24 cellular contexts compared by ENCODE assay signal in genomic region chr15:35725353-35725752, GRCh38.
A peak's percentile ranks its signal among the peaks of the same experiment; 100 is the strongest.
DNase-seq lines count a peak whose midpoint lies in the region; ATAC-seq and TF ChIP-seq lines count a peak whose summit lies in the region.
"Had no signal": no experiment of that assay in that cellular context is flagged by ENCODE, and none has a peak within 500 bp of the region (broad histone marks: within the 10 kb centered on the region; RNA-seq: fewer than 3 reads in every experiment).

No MANE protein-coding gene starts in this region.

- TF ChIP-seq CTCF in brain microvascular endothelial cell (IDR thresholded peaks at IDR 0.05; ENCODE audit: low read depth, low read length, missing control alignments) = no peak
- TF ChIP-seq CTCF in glutamatergic neuron (IDR thresholded peaks at IDR 0.05; ENCODE audit: partially characterized antibody, unreplicated experiment) = no peak

- no peak overlapping the region for H3K27ac Mint-ChIP-seq in glutamatergic neuron (ENCODE audit: unreplicated experiment)
- H3K27ac Mint-ChIP-seq: CD4-positive, CD25-positive, alpha-beta regulatory T cell; endodermal cell; T-helper 1 cell treated with Interleukin-12 subunit alpha and Interleukin-12 subunit beta and Interleukin-4 antibody, amounts not matched to agents 30 μg/mL and 1 μg/mL, for 36 hours had no signal

- H3K27me3 ChIP-seq in brain microvascular endothelial cell (replicated peaks) = no peaks in the 10 kb centered on the region
- H3K27me3 ChIP-seq: gastroesophageal sphincter, neutrophil had no signal

- H3K36me3 ChIP-seq in brain microvascular endothelial cell (replicated peaks) = no peaks in the 10 kb centered on the region
- H3K36me3 ChIP-seq: gastroesophageal sphincter, neutrophil had no signal

- DNase-seq in AG08395 (ENCODE audit: low spot score) (peak; percentile 10), HT-29 (ENCODE audit: low spot score) (peak; percentile 16), brain microvascular endothelial cell (peak; percentile 49), hepatic stellate cell (ENCODE audit: low spot score) (peak; percentile 53), glutamatergic neuron (no peak)
- DNase-seq in activated T-cell treated with anti-CD3 and anti-CD28 coated beads, Interleukin-2, amount 50 U/mL, for 1 hour = no peak
- DNase-seq: ACHN; activated CD4-positive, alpha-beta T cell treated with anti-CD3 and anti-CD28 coated beads, Interleukin-2, amount 50 U/mL, for 4 hours; activated naive CD4-positive, alpha-beta T cell treated with Interleukin-2 at 50 U/mL for 16 hours; aorta; CD4-positive, CD25-positive, alpha-beta regulatory T cell; DMS153; endodermal cell; NCI-H1417; NCI-H526; retina; SHP77 had no signal

- no peak overlapping the region for H3K4me3 Mint-ChIP-seq in glutamatergic neuron (ENCODE audit: unreplicated experiment)
- H3K4me3 Mint-ChIP-seq: CD4-positive, CD25-positive, alpha-beta regulatory T cell; endodermal cell; T-helper 1 cell treated with Interleukin-12 subunit alpha and Interleukin-12 subunit beta and Interleukin-4 antibody, amounts not matched to agents 30 μg/mL and 1 μg/mL, for 36 hours had no signal

- H3K36me3 Mint-ChIP-seq in glutamatergic neuron (ENCODE audit: unreplicated experiment) = no peaks in the 10 kb centered on the region
- H3K36me3 Mint-ChIP-seq: CD4-positive, CD25-positive, alpha-beta regulatory T cell had no signal

- ATAC-seq in HG03095 (IDR thresholded peaks at IDR 0.05; ENCODE audit: unreplicated experiment) (no peak), HG03571 (IDR thresholded peaks at IDR 0.05; ENCODE audit: unreplicated experiment) (no peak)
- ATAC-seq: gastroesophageal sphincter, left lobe of liver had no signal

- in situ Hi-C loops in brain microvascular endothelial cell (cut with HindIII; ENCODE audit: low pct_ligation_motif_present, low sequenced_read_pairs) = no loop called here

- H3K27me3 Mint-ChIP-seq in glutamatergic neuron (ENCODE audit: unreplicated experiment) = no peaks in the 10 kb centered on the region

- no peaks in the 10 kb centered on the region for H3K9me3 Mint-ChIP-seq in glutamatergic neuron (ENCODE audit: unreplicated experiment)
- H3K9me3 Mint-ChIP-seq: endodermal cell; T-helper 1 cell treated with Interleukin-12 subunit alpha and Interleukin-12 subunit beta and Interleukin-4 antibody, amounts not matched to agents 30 μg/mL and 1 μg/mL, for 36 hours had no signal

- no peak overlapping the region for H3K4me3 ChIP-seq in brain microvascular endothelial cell (ENCODE audit: low read depth, low read length)
- H3K4me3 ChIP-seq: gastroesophageal sphincter had no signal

- H3K27ac ChIP-seq in brain microvascular endothelial cell = peak overlapping the region; percentile 78
- H3K27ac ChIP-seq: gastroesophageal sphincter, neutrophil, VCaP had no signal

- no peaks in the 10 kb centered on the region for H3K4me1 Mint-ChIP-seq in glutamatergic neuron (ENCODE audit: low read depth, unreplicated experiment)
- H3K4me1 Mint-ChIP-seq: CD4-positive, CD25-positive, alpha-beta regulatory T cell had no signal

Comparison
In these comparisons a context has a peak if more than half of its experiments do, and no peak if none do; other contexts are left out.
1. DNase-seq: peak in AG08395 (single experiment), HT-29 (single experiment), brain microvascular endothelial cell (single experiment) and hepatic stellate cell (single experiment); none in activated T-cell treated with anti-CD3 and anti-CD28 coated beads, Interleukin-2, amount 50 U/mL, for 1 hour (single experiment) and glutamatergic neuron (single experiment).